In genomic region chr5:142669479-142669878, GRCh38 we compare ENCODE assay signal across 26 cellular contexts. TPM values are rescaled to one million over a fixed set of nuclear protein-coding genes. Genes with fewer than 3 reads are reported as not detected.
DNase-seq lines count a peak whose midpoint lies in the region; ATAC-seq and TF ChIP-seq lines count a peak whose summit lies in the region.
"Had no signal": no experiment of that assay in that cellular context is flagged by ENCODE, and none has a peak within 500 bp of the region (broad histone marks: within the 10 kb centered on the region; RNA-seq: fewer than 3 reads in every experiment).

No MANE protein-coding gene starts in this region.

- peaks cover 8% of the 10 kb centered on the region for H3K4me1 ChIP-seq in right cardiac atrium (ENCODE audit: control insufficient read depth, insufficient read depth, low read length)
- H3K4me1 ChIP-seq in heart right ventricle: peaks cover 7 to 49% (median 27%) of the 10 kb centered on the region in 9 donors
- no peaks in the 10 kb centered on the region for H3K4me1 ChIP-seq in aorta (ENCODE audit: control insufficient read depth in 1 of 2, insufficient read depth in 2 of 2, low read length in 2 of 2)
- H3K4me1 ChIP-seq in esophagus muscularis mucosa: peaks cover 15 to 30% (median 24%) of the 10 kb centered on the region in 4 donors

- DNase-seq in Right ventricle myocardium superior (no peak), right cardiac atrium (no peak), NCI-H69 (lab: John Stamatoyannopoulos, UW) (peak; percentile 85), heart right ventricle (peak in 1 of 2 donors; percentile 41), aorta (no peak), esophagus muscularis mucosa (ENCODE audit: extremely low spot score) (no peak), activated gamma-delta T cell treated with Interleukin-2 at 50 U/mL for 16 hours (no peak)
- DNase-seq: activated B cell treated with CpG ODN at 0.5 μM for 24 hours; activated CD8-positive, alpha-beta memory T cell treated with anti-CD3 and anti-CD28 coated beads, Interleukin-2, amount 10 ng/mL, durations not matched to agents 7 days and 5 days; activated naive CD4-positive, alpha-beta T cell treated with anti-CD3 and anti-CD28 coated beads, Interleukin-2, amount 50 U/mL, for 16 hours; amniotic stem cell; DMS79 treated with DMSO at 0.1 percent for 48 hours; effector CD4-positive, alpha-beta T cell; KBM-7; mesendoderm; NCI-H1105; NCI-H2029 treated with DMSO at 0.1 percent for 48 hours; NCI-H446; NK-92 treated with Interleukin-12 subunit alpha and Interleukin-12 subunit beta, amount 100 ng/mL, for 24 hours; PC-9; sigmoid colon; SJCRH30; stimulated activated naive B cell treated with anti-CD40 and anti-IgM and Interleukin-4, amounts not matched to agents 10 μg/mL and 1 μg/mL and 100 μg/mL, for 72 hours had no signal

- no peak for TF ChIP-seq CTCF in heart right ventricle (IDR thresholded peaks at IDR 0.05)
- no peak for TF ChIP-seq CTCF in esophagus muscularis mucosa (IDR thresholded peaks at IDR 0.05)

- H3K4me3 ChIP-seq in right cardiac atrium (ENCODE audit: low read length) (no peak overlapping the region), heart right ventricle (no peak overlapping the region), aorta (ENCODE audit: low read length in 2 of 2) (no peak overlapping the region), esophagus muscularis mucosa (no peak overlapping the region)
- H3K4me3 ChIP-seq: BLaER1 treated with 17β-estradiol and CSF1 and Interleukin-3, amounts not matched to agents 10 nM and 100 nM; hepatocyte; PC-9; sigmoid colon; SJCRH30 had no signal

- no peak for TF ChIP-seq POLR2A in esophagus muscularis mucosa (IDR thresholded peaks at IDR 0.05; ENCODE audit: low read depth)

- no peak for TF ChIP-seq EP300 in esophagus muscularis mucosa (IDR thresholded peaks at IDR 0.05)

- H3K27ac ChIP-seq in right cardiac atrium (ENCODE audit: low read length) (no peak overlapping the region), heart right ventricle (peak overlapping the region in 3 of 10 donors; percentile 10 to 33 (median 21)), aorta (ENCODE audit: low read depth in 1 of 2, low read length in 2 of 2) (no peak overlapping the region), esophagus muscularis mucosa (replicated peaks in 1 of 4) (no peak overlapping the region)
- H3K27ac ChIP-seq: BLaER1 treated with 17β-estradiol and CSF1 and Interleukin-3, amounts not matched to agents 10 nM and 100 nM; epithelial cell of prostate; hepatocyte; PC-9; SJCRH30 had no signal

- H3K9me3 ChIP-seq in right cardiac atrium (ENCODE audit: control insufficient read depth, low read length) (no peaks in the 10 kb centered on the region), heart right ventricle (no peaks in the 10 kb centered on the region), aorta (ENCODE audit: control insufficient read depth, low read length) (no peaks in the 10 kb centered on the region), esophagus muscularis mucosa (no peaks in the 10 kb centered on the region)
- H3K9me3 ChIP-seq: BLaER1 treated with 17β-estradiol and CSF1 and Interleukin-3, amounts not matched to agents 10 nM and 100 nM; sigmoid colon; SJCRH30 had no signal

- WGBS in right cardiac atrium: 79% methylated on average over 12 of the region's 12 CpGs
- WGBS in heart right ventricle, 2 donors: 77 to 82% methylated on average over 12 of the region's 12 CpGs
- 49 to 58% methylated on average over 12 of the region's 12 CpGs for WGBS in aorta, 2 donors
- 61% methylated on average over 12 of the region's 12 CpGs for WGBS in esophagus muscularis mucosa

- intact Hi-C loops in Right ventricle myocardium superior (cut with DNase I): no loop called here
- intact Hi-C loops in right cardiac atrium (cut with DNase I): no loop called here
- intact Hi-C loops in heart right ventricle (cut with DNase I): no loop called here
- intact Hi-C loops in aorta (cut with DNase I): no loop called here
- intact Hi-C loops in esophagus muscularis mucosa (cut with DNase I): no loop called here

- ATAC-seq in Right ventricle myocardium superior (ENCODE audit: poor library complexity): peak; percentile 72
- no peak for ATAC-seq in right cardiac atrium
- ATAC-seq in heart right ventricle: peak in 5 of 8 donors; percentile 37 to 73 (median 67)
- peak; percentile 21 for ATAC-seq in aorta (ENCODE audit: low FRiP score)
- ATAC-seq: activated CD8-positive, alpha-beta memory T cell treated with anti-CD3 and anti-CD28 coated beads, Interleukin-2, amount 10 ng/mL, durations not matched to agents 7 days and 5 days; stimulated activated naive B cell treated with anti-CD40 and anti-IgM and Interleukin-4, amounts not matched to agents 10 μg/mL and 1 μg/mL and 100 μg/mL, for 72 hours had no signal

- H3K36me3 ChIP-seq in heart right ventricle (no peaks in the 10 kb centered on the region), aorta (ENCODE audit: control insufficient read depth in 1 of 2, insufficient read depth in 2 of 2, low read length in 1 of 2) (no peaks in the 10 kb centered on the region), esophagus muscularis mucosa (peaks cover 0 to 2% (median 0%) of the 10 kb centered on the region in 4 donors)
- H3K36me3 ChIP-seq: BLaER1 treated with 17β-estradiol and CSF1 and Interleukin-3, amounts not matched to agents 10 nM and 100 nM; sigmoid colon; SJCRH30 had no signal

- H3K27me3 ChIP-seq in right cardiac atrium (ENCODE audit: control insufficient read depth, insufficient read depth) (no peaks in the 10 kb centered on the region), heart right ventricle (no peaks in the 10 kb centered on the region), aorta (ENCODE audit: control insufficient read depth in 1 of 2, insufficient read depth in 2 of 2, low read length in 1 of 2) (no peaks in the 10 kb centered on the region), esophagus muscularis mucosa (no peaks in the 10 kb centered on the region)
- H3K27me3 ChIP-seq: BLaER1 treated with 17β-estradiol and CSF1 and Interleukin-3, amounts not matched to agents 10 nM and 100 nM; hepatocyte; sigmoid colon had no signal

RNA-seq across cellular contexts. Expression of gene FGF1, which starts 16.4 kb away (rescaled TPM):
- 42.7 TPM for total RNA-seq in Right ventricle myocardium superior
- 10 to 100 TPM; 23.1 to 39.2 (median 30.0) TPM for total RNA-seq in right cardiac atrium
- polyA plus RNA-seq in right cardiac atrium: 25.0 TPM
- 100 to 1,000 TPM in 1 of 10 donors, 10 to 100 TPM in 9; 31.4 to 110 (median 58.4) TPM for total RNA-seq in heart right ventricle
- 10 to 100 TPM in 1 of 2 donors, 1 to 10 TPM in 1; 5.1 to 17.6 TPM for polyA plus RNA-seq in heart right ventricle
- 10 to 100 TPM; 24.4 to 25.6 TPM for total RNA-seq in aorta
- 10 to 100 TPM; 19.8 to 44.2 TPM for polyA plus RNA-seq in aorta
- total RNA-seq in esophagus muscularis mucosa: 1 to 10 TPM; 1.7 to 4.0 (median 2.9) TPM
- total RNA-seq: activated B cell treated with CpG ODN at 0.5 μM for 24 hours; activated CD8-positive, alpha-beta memory T cell treated with anti-CD3 and anti-CD28 coated beads, Interleukin-2, amount 10 ng/mL, durations not matched to agents 7 days and 5 days; SJCRH30 had no signal

Comparison
In these comparisons a context has a peak if more than half of its experiments do, and no peak if none do; other contexts are left out.
1. ATAC-seq: peak in Right ventricle myocardium superior (single experiment), heart right ventricle (5 of 8) and aorta (single experiment); none in right cardiac atrium (0 of 2).